In the genomic region with DNA sequence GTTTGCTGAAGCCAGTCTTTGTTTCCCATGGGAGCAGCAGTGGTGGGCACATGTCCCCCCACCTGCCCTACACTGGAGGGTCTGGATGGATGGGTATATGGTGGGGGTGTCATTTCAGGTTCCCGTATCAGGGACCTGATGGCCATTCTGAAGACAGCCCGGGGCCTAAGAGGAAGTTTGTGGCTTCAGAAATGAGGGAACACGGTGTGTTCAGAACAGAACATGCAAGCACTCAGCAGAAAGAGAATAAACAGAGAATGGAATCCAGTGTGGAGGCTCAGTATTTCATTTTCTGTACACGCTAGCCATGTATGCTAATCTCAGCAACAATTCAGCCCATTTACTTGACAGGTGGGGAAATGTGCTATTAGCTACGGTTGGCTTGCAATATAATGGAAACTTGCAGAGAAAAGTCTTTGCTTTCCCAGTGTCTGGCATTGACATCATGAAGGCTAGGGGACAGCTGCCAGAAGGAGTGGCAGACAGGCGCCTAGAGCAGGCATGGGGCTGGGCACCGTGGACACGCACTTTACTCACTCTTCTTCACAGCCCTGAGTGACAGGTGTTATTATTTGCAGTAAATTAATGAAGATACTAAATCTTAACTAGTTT, we compare ENCODE assay signal across 14 cellular contexts.
A peak's percentile ranks its signal among the peaks of the same experiment; 100 is the strongest.
DNase-seq lines count a peak whose midpoint lies in the region; ATAC-seq lines count a peak whose summit lies in the region.
"Had no signal": no experiment of that assay in that cellular context is flagged by ENCODE, and none has a peak within 500 bp of the region (broad histone marks: within the 10 kb centered on the region; RNA-seq: fewer than 3 reads in every experiment).

No MANE protein-coding gene starts in this region.

- H3K9me3 Mint-ChIP-seq in activated naive CD4-positive, alpha-beta T cell treated with anti-CD3 and anti-CD28 coated beads, Interleukin-2, amount 50 U/mL, for 24 hours, result no peaks in the 10 kb centered on the region
- no peaks in the 10 kb centered on the region for H3K9me3 Mint-ChIP-seq in activated T-helper 17 cell treated with anti-CD3 and anti-CD28 coated beads, Interleukin-2, amount 50 U/mL, for 72 hours
- no peaks in the 10 kb centered on the region for H3K9me3 Mint-ChIP-seq in stimulated activated memory B cell treated with anti-CD40 and anti-IgM and Interleukin-4, amounts not matched to agents 10 μg/mL and 1 μg/mL and 100 μg/mL, for 72 hours
- H3K9me3 Mint-ChIP-seq: activated naive CD4-positive, alpha-beta T cell treated with anti-CD3 and anti-CD28 coated beads, Interleukin-2, amount 10 ng/mL, durations not matched to agents 7 days and 5 days had no signal

- ATAC-seq in HG03442 (IDR thresholded peaks at IDR 0.05; ENCODE audit: unreplicated experiment), result peak; percentile 37
- ATAC-seq in activated T-helper 17 cell treated with anti-CD3 and anti-CD28 coated beads, Interleukin-2, amount 50 U/mL, for 72 hours (replicated peaks), result no peak
- ATAC-seq in stimulated activated memory B cell treated with anti-CD40 and anti-IgM and Interleukin-4, amounts not matched to agents 10 μg/mL and 1 μg/mL and 100 μg/mL, for 72 hours, result no peak

- DNase-seq in activated naive CD4-positive, alpha-beta T cell (lab: John Stamatoyannopoulos, UW), result no peak
- DNase-seq in NCI-H526 treated with DMSO at 0.1 percent for 48 hours (lab: John Stamatoyannopoulos, UW) (no peak), DMS53 (lab: John Stamatoyannopoulos, UW) (no peak), NCI-H1694 treated with DMSO at 0.1 percent for 48 hours (lab: John Stamatoyannopoulos, UW) (no peak)
- DNase-seq: activated CD4-positive, CD25-positive, alpha-beta regulatory T cell; activated naive CD4-positive, alpha-beta T cell treated with anti-CD3 and anti-CD28 coated beads, Interleukin-2, amount 10 ng/mL, durations not matched to agents 7 days and 5 days; dermis blood vessel endothelial cell; NCI-H2081 treated with DMSO at 0.1 percent for 48 hours; posterior cingulate gyrus; stimulated activated CD4-positive, alpha-beta T cell treated with anti-CD3 and anti-CD28 coated beads, Interleukin-1b, Interleukin-23, amount 100 ng/mL, for 48 hours had no signal

- H3K36me3 Mint-ChIP-seq in activated naive CD4-positive, alpha-beta T cell treated with anti-CD3 and anti-CD28 coated beads, Interleukin-2, amount 50 U/mL, for 24 hours, result peaks cover 18% of the 10 kb centered on the region
- no peaks in the 10 kb centered on the region for H3K36me3 Mint-ChIP-seq in activated T-helper 17 cell treated with anti-CD3 and anti-CD28 coated beads, Interleukin-2, amount 50 U/mL, for 72 hours (ENCODE audit: low read depth)
- H3K36me3 Mint-ChIP-seq in stimulated activated memory B cell treated with anti-CD40 and anti-IgM and Interleukin-4, amounts not matched to agents 10 μg/mL and 1 μg/mL and 100 μg/mL, for 72 hours, result no peaks in the 10 kb centered on the region

- H3K4me3 Mint-ChIP-seq in activated naive CD4-positive, alpha-beta T cell treated with anti-CD3 and anti-CD28 coated beads, Interleukin-2, amount 50 U/mL, for 24 hours, result peak overlapping the region; percentile 91
- H3K4me3 Mint-ChIP-seq in activated T-helper 17 cell treated with anti-CD3 and anti-CD28 coated beads, Interleukin-2, amount 50 U/mL, for 72 hours, result peak overlapping the region; percentile 87
- H3K4me3 Mint-ChIP-seq in stimulated activated memory B cell treated with anti-CD40 and anti-IgM and Interleukin-4, amounts not matched to agents 10 μg/mL and 1 μg/mL and 100 μg/mL, for 72 hours, result no peak overlapping the region
- H3K4me3 Mint-ChIP-seq: activated naive CD4-positive, alpha-beta T cell treated with anti-CD3 and anti-CD28 coated beads, Interleukin-2, amount 10 ng/mL, durations not matched to agents 7 days and 5 days had no signal

- H3K27ac Mint-ChIP-seq in activated naive CD4-positive, alpha-beta T cell treated with anti-CD3 and anti-CD28 coated beads, Interleukin-2, amount 50 U/mL, for 24 hours, result peak overlapping the region; percentile 82
- peak overlapping the region; percentile 62 for H3K27ac Mint-ChIP-seq in activated T-helper 17 cell treated with anti-CD3 and anti-CD28 coated beads, Interleukin-2, amount 50 U/mL, for 72 hours
- peak overlapping the region; percentile 50 for H3K27ac Mint-ChIP-seq in stimulated activated memory B cell treated with anti-CD40 and anti-IgM and Interleukin-4, amounts not matched to agents 10 μg/mL and 1 μg/mL and 100 μg/mL, for 72 hours
- H3K27ac Mint-ChIP-seq: activated naive CD4-positive, alpha-beta T cell treated with anti-CD3 and anti-CD28 coated beads, Interleukin-2, amount 10 ng/mL, durations not matched to agents 7 days and 5 days had no signal

- H3K4me1 Mint-ChIP-seq in activated naive CD4-positive, alpha-beta T cell treated with anti-CD3 and anti-CD28 coated beads, Interleukin-2, amount 50 U/mL, for 24 hours, result peaks cover 87% of the 10 kb centered on the region
- H3K4me1 Mint-ChIP-seq in activated T-helper 17 cell treated with anti-CD3 and anti-CD28 coated beads, Interleukin-2, amount 50 U/mL, for 72 hours, result peaks cover 54% of the 10 kb centered on the region
- peaks cover 73% of the 10 kb centered on the region for H3K4me1 Mint-ChIP-seq in stimulated activated memory B cell treated with anti-CD40 and anti-IgM and Interleukin-4, amounts not matched to agents 10 μg/mL and 1 μg/mL and 100 μg/mL, for 72 hours

- no peaks in the 10 kb centered on the region for H3K27me3 Mint-ChIP-seq in activated naive CD4-positive, alpha-beta T cell treated with anti-CD3 and anti-CD28 coated beads, Interleukin-2, amount 50 U/mL, for 24 hours
- H3K27me3 Mint-ChIP-seq in activated T-helper 17 cell treated with anti-CD3 and anti-CD28 coated beads, Interleukin-2, amount 50 U/mL, for 72 hours, result no peaks in the 10 kb centered on the region
- H3K27me3 Mint-ChIP-seq in stimulated activated memory B cell treated with anti-CD40 and anti-IgM and Interleukin-4, amounts not matched to agents 10 μg/mL and 1 μg/mL and 100 μg/mL, for 72 hours, result no peaks in the 10 kb centered on the region
- H3K27me3 Mint-ChIP-seq: activated naive CD4-positive, alpha-beta T cell treated with anti-CD3 and anti-CD28 coated beads, Interleukin-2, amount 10 ng/mL, durations not matched to agents 7 days and 5 days had no signal
